Comparison of ENCODE assay signal across 8 cellular contexts in the genomic region with DNA sequence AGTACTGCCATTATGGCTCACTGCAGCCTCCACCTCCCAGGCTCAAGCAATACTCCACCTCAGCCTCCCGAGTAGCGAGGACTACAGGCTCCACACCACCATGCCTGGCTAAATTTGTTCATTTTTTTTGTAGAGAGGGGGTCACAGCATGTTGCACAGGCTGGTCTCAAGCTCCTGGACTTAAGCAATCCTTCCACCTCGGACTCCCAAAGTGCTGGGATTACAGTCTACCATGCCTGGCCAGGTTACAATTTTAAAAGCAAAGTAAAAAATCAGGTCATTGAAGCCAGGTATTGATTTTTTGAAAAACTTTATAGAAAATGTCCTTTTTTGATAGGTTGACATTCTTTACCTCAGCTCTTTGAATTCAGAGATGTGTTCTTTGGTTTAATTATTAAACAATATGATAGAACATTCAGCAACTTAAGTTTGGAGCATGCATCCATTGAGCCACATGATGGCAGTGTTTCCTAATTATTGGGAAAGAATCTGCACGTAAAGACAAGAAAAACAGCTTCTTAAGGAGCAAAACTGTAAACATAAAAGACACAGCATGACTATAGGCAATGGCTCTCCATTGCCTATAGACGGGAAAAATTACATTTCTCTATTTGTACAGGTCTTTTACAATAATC. TPM values are rescaled to one million over a fixed set of nuclear protein-coding genes. Genes with fewer than 3 reads are reported as not detected.
DNase-seq lines count a peak whose midpoint lies in the region; ATAC-seq, FAIRE-seq and TF ChIP-seq lines count a peak whose summit lies in the region.

No MANE protein-coding gene starts in this region.

- H3K9me3 ChIP-seq in kidney (ENCODE audit: control insufficient read depth in 1 of 2, low read length in 2 of 2), result no peaks in the 10 kb centered on the region

- peak overlapping the region; percentile 25 to 40 for H3K4me3 ChIP-seq in kidney (ENCODE audit: low read length in 2 of 2)

- H3K9ac ChIP-seq in kidney (ENCODE audit: low read length in 2 of 2), result peak overlapping the region in 1 of 2 donors; percentile 36

- no peaks in the 10 kb centered on the region for H3K36me3 ChIP-seq in kidney (ENCODE audit: control insufficient read depth in 1 of 2, insufficient read depth in 2 of 2, low read length in 2 of 2)

- intact Hi-C loops in kidney (cut with DNase I), result no loop called here
- intact Hi-C loops in posterior vena cava (cut with DNase I), result loop anchor here (5.0 to 10.0 kb wide), 3 partner anchors 92 to 239 kb away; partner anchors contain the start of gene SLC2A4 (in 1 of the 2)

- H3K4me1 ChIP-seq in kidney (ENCODE audit: control insufficient read depth in 1 of 2, insufficient read depth in 1 of 2, low read depth in 1 of 2, low read length in 2 of 2), result peaks cover 10 to 20% of the 10 kb centered on the region in 2 donors

- peak; percentile 82 for DNase-seq in ELR (ENCODE audit: low read depth)
- DNase-seq in LHCN-M2 (ENCODE audit: low read depth), result peak; percentile 70
- peak; percentile 33 for DNase-seq in RWPE1 (ENCODE audit: low spot score)
- peak; percentile 74 for DNase-seq in central memory CD4-positive, alpha-beta T cell
- DNase-seq in kidney, result no peak
- DNase-seq in stimulated activated naive CD4-positive, alpha-beta T cell (lab: John Stamatoyannopoulos, UW), result peak in 5 of 6 experiments; percentile 27 to 79 (median 70)
- no peak for DNase-seq in posterior vena cava (ENCODE audit: low spot score)

- CTCF ChIA-PET in RWPE1 (lab: Yijun Ruan, JAX), result interaction anchor here (0.5 to 2.8 kb wide), 28 partner anchors 9 to 1935 kb away, joined by 3 to 27 read pairs (median 3); partner anchors contain the start of genes ACADVL, DLG4 and SLC16A13

- H3K27ac ChIP-seq in RWPE1 (no peak overlapping the region), kidney (ENCODE audit: low read depth in 2 of 2, low read length in 2 of 2) (peak overlapping the region in 1 of 2 donors; percentile 51)

- POLR2A ChIA-PET in RWPE1 (lab: Yijun Ruan, JAX; ENCODE audit: low non-redundant PET), result interaction anchor here (0.6 to 1.3 kb wide), 2 partner anchors 10 to 119 kb away, joined by 3 to 4 read pairs; partner anchors contain the start of gene SLC16A13

- TF ChIP-seq CTCF in RWPE1 (conservative IDR thresholded peaks at IDR 0.05; ENCODE audit: low read depth), result peak; percentile 78
- peak; percentile 79 for TF ChIP-seq CTCF in kidney (IDR thresholded peaks at IDR 0.05; ENCODE audit: borderline replicate concordance, extremely low read depth, insufficient read depth)

- ATAC-seq in GM19395 (IDR thresholded peaks at IDR 0.05; ENCODE audit: unreplicated experiment), result no peak

- FAIRE-seq in kidney (lab: Jason Lieb, UNC), result peak; percentile 95

RNA-seq across cellular contexts. Expression of gene SLC16A11, which starts 1.7 kb away (rescaled TPM):
- total RNA-seq in LHCN-M2 (2014; rRNA removed) (0.11 TPM in 1 of 2 replicates, not detected in the other), kidney (2.1 TPM), posterior vena cava (1 to 10 TPM in 1 of 2 donors, under 1 TPM in 1; 0.52 to 1.3 TPM)
- 0.12 TPM for polyA plus RNA-seq in LHCN-M2 (2012)
- 7.8 TPM for polyA plus RNA-seq in kidney (ENCODE audit: insufficient read depth, low read depth, low replicate concordance)

RNA-seq across cellular contexts. Expression of gene SLC16A13, which starts 9.8 kb away (rescaled TPM):
- total RNA-seq in LHCN-M2 (2014; rRNA removed) (0.63 TPM in 1 of 2 replicates, not detected in the other), kidney (6.5 TPM), posterior vena cava (1 to 10 TPM; 1.5 to 1.6 TPM)
- polyA plus RNA-seq in LHCN-M2 (2012), result 2.8 TPM
- polyA plus RNA-seq in kidney (ENCODE audit: insufficient read depth, low read depth, low replicate concordance), result 11.6 TPM

RNA-seq across cellular contexts. Expression of gene BCL6B, which starts 22.8 kb away (rescaled TPM):
- total RNA-seq in LHCN-M2 (2014; rRNA removed) (not detected in 2 replicates), kidney (33.3 TPM), posterior vena cava (10 to 100 TPM; 21.2 to 29.7 TPM)
- not detected for polyA plus RNA-seq in LHCN-M2 (2012)
- 4.4 TPM for polyA plus RNA-seq in kidney (ENCODE audit: insufficient read depth, low read depth, low replicate concordance)

RNA-seq across cellular contexts. Expression of gene RNASEK, which starts 33.2 kb away (rescaled TPM):
- total RNA-seq in LHCN-M2 (2014; rRNA removed) (161 and 204 TPM in 2 replicates), kidney (195 TPM), posterior vena cava (100 to 1,000 TPM; 153 to 154 TPM)
- polyA plus RNA-seq in LHCN-M2 (2012), result 619 TPM
- 971 TPM for polyA plus RNA-seq in kidney (ENCODE audit: insufficient read depth, low read depth, low replicate concordance)

RNA-seq across cellular contexts. Expression of gene CLEC10A, which starts 34.4 kb away (rescaled TPM):
- not detected in 2 replicates for total RNA-seq in LHCN-M2 (2014; rRNA removed)
- not detected for polyA plus RNA-seq in LHCN-M2 (2012)
- total RNA-seq in kidney, result 16.1 TPM
- 1.5 TPM for polyA plus RNA-seq in kidney (ENCODE audit: insufficient read depth, low read depth, low replicate concordance)
- total RNA-seq in posterior vena cava, result 10 to 100 TPM in 1 of 2 donors, 1 to 10 TPM in 1; 5.9 to 13.9 TPM

Comparison
In these comparisons a context has a peak if more than half of its experiments do, and no peak if none do; other contexts are left out.
1. DNase-seq: peak in ELR (single experiment), LHCN-M2 (single experiment), RWPE1 (single experiment), central memory CD4-positive, alpha-beta T cell (single experiment) and stimulated activated naive CD4-positive, alpha-beta T cell (5 of 6); none in kidney (single experiment) and posterior vena cava (single experiment).
2. RNA of gene BCL6B, which starts 22.8 kb away (total RNA-seq): 33.3 TPM in kidney (single experiment) and 21.2 to 29.7 TPM in posterior vena cava; not detected in LHCN-M2; every median in the first group is over 10 times any median in the second.